32 cellular contexts compared by ENCODE assay signal in the genomic region with DNA sequence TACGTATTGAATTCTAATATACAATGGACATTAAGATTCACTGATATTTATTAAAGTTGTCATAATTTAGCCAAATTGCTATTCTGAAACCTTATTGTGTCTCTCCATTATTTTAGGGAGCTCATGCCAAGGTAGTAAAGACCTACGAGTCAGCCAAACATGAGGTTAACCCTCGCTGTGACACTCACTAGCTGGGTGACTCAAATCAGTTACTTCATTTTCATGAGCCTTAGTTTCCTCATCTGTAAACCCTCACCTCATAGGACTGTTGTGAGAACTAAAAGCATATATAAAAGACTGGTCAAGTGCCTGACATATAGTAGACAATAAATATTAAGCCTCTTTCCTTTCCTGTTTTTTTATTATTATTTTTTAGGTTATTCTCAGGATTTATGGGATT. TPM values are rescaled to one million over a fixed set of nuclear protein-coding genes. Genes with fewer than 3 reads are reported as not detected.
"Had no signal": no experiment of that assay in that cellular context is flagged by ENCODE, and none has a peak within 500 bp of the region (broad histone marks: within the 10 kb centered on the region; RNA-seq: fewer than 3 reads in every experiment).

No MANE protein-coding gene starts in this region.

- H3K4me1 Mint-ChIP-seq: T-cell had no signal

- ATAC-seq: Panc1, Right ventricle myocardium inferior, SK-N-SH treated with all-trans-retinoic acid at 6 μM for 48 hours, T-cell had no signal

- H3K36me3 Mint-ChIP-seq: T-cell had no signal

- DNase-seq: Karpas-422, MM.1S, MV-4-11, NCI-H1092, NCI-H1105, NCI-H1417 treated with DMSO at 0.1 percent for 48 hours, NCI-H1436 treated with DMSO at 0.1 percent for 48 hours, NCI-H1694 treated with DMSO at 0.1 percent for 48 hours, NCI-H187 treated with DMSO at 0.1 percent for 48 hours, NCI-H2029, NCI-H2081, NCI-H2171 treated with DMSO at 0.1 percent for 48 hours, NCI-H2227 treated with DMSO at 0.1 percent for 48 hours, NCI-H345, NCI-H446, NCI-H510A treated with DMSO at 0.1 percent for 48 hours, NCI-H524 treated with DMSO at 0.1 percent for 48 hours, NCI-H526 treated with DMSO at 0.1 percent for 48 hours, NCI-H774, PC-9, SHP77, SIG-M5, SJCRH30, T-cell had no signal

- H3K4me3 Mint-ChIP-seq: T-cell had no signal

- H3K9me3 Mint-ChIP-seq: T-cell had no signal

- FAIRE-seq: RCC 7860 had no signal

- H3K27ac Mint-ChIP-seq: T-cell had no signal

RNA-seq across cellular contexts. Expression of gene PCA3, which starts 44.0 kb away (rescaled TPM):
- total RNA-seq: MCF 10A, NCI-H460, OCI-LY7, PC-9, Right ventricle myocardium inferior, RPMI7951, T-cell had no signal
